In the genomic region with DNA sequence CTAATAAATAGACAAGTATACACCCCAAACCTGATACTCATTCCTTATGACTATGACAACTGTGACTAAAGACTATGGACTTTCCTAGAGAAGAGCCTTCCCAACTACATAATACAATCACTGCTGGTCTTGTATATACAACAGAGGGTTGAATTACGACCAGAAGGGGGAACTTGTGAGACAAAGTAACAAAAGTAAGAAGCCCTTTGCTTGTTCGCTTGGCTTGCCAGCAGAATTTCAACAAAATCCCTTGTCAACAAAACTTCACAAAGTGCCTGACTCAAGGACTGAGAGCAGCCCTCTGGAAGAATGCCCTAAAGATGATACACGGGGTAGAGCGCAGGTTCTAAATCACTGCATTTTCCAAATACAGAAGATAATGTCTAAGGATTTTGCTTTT, we compare ENCODE assay signal across 1 cellular context.
TF ChIP-seq lines count a peak whose summit lies in the region.

No MANE protein-coding gene starts in this region.

TF ChIP-seq in HepG2, 621 proteins besides CTCF, POLR2A, EP300 and RAD21 (continued from another document):
- TF ChIP-seq, protein P1, sequence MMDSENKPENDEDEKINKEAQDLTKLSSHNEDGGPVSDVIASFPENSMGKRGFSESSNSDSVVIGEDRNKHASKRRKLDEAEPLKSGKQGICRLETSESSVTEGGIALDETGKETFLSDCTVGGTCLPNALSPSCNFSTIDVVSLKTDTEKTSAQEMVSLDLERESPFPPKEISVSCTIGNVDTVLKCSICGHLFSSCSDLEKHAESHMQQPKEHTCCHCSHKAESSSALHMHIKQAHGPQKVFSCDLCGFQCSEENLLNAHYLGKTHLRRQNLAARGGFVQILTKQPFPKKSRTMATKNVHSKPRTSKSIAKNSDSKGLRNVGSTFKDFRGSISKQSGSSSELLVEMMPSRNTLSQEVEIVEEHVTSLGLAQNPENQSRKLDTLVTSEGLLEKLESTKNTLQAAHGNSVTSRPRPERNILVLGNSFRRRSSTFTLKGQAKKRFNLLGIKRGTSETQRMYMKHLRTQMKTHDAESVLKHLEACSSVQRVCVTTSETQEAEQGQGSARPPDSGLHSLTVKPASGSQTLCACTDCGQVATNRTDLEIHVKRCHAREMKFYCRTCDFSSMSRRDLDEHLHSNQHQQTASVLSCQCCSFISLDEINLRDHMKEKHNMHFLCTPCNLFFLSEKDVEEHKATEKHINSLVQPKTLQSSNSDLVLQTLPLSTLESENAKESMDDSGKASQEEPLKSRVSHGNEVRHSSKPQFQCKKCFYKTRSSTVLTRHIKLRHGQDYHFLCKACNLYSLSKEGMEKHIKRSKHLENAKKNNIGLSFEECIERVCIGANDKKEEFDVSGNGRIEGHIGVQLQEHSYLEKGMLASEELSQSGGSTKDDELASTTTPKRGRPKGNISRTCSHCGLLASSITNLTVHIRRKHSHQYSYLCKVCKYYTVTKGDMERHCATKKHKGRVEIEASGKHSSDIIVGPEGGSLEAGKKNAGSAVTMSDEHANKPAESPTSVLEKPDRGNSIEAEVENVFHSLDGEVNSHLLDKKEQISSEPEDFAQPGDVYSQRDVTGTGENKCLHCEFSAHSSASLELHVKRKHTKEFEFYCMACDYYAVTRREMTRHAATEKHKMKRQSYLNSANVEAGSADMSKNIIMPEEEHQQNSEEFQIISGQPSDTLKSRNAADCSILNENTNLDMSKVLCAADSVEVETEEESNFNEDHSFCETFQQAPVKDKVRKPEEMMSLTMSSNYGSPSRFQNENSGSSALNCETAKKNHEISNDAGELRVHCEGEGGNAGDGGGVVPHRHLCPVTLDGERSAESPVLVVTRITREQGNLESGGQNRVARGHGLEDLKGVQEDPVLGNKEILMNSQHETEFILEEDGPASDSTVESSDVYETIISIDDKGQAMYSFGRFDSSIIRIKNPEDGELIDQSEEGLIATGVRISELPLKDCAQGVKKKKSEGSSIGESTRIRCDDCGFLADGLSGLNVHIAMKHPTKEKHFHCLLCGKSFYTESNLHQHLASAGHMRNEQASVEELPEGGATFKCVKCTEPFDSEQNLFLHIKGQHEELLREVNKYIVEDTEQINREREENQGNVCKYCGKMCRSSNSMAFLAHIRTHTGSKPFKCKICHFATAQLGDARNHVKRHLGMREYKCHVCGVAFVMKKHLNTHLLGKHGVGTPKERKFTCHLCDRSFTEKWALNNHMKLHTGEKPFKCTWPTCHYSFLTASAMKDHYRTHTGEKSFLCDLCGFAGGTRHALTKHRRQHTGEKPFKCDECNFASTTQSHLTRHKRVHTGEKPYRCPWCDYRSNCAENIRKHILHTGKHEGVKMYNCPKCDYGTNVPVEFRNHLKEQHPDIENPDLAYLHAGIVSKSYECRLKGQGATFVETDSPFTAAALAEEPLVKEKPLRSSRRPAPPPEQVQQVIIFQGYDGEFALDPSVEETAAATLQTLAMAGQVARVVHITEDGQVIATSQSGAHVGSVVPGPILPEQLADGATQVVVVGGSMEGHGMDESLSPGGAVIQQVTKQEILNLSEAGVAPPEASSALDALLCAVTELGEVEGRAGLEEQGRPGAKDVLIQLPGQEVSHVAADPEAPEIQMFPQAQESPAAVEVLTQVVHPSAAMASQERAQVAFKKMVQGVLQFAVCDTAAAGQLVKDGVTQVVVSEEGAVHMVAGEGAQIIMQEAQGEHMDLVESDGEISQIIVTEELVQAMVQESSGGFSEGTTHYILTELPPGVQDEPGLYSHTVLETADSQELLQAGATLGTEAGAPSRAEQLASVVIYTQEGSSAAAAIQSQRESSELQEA (CRISPR knock-in tag; IDR thresholded peaks at IDR 0.05; ENCODE audit: not compliant biosample characterization): no peak
- TF ChIP-seq ZNF260 (CRISPR knock-in tag; IDR thresholded peaks at IDR 0.05; ENCODE audit: borderline replicate concordance, low read depth): no peak
- no peak for TF ChIP-seq PHF5A (CRISPR knock-in tag; IDR thresholded peaks at IDR 0.05; ENCODE audit: low read depth, unreplicated experiment)
- no peak for TF ChIP-seq ARID2 (CRISPR knock-in tag; IDR thresholded peaks at IDR 0.05; ENCODE audit: borderline replicate concordance)
- TF ChIP-seq ZNF709 (CRISPR knock-in tag; IDR thresholded peaks at IDR 0.05): no peak
- no peak for TF ChIP-seq GATAD1 (CRISPR knock-in tag; IDR thresholded peaks at IDR 0.05)
- TF ChIP-seq TBL1XR1 (IDR thresholded peaks at IDR 0.05; ENCODE audit: borderline replicate concordance, low read length, partially characterized antibody): no peak
- no peak for TF ChIP-seq ZNF678 (CRISPR knock-in tag; IDR thresholded peaks at IDR 0.05)
